11 cellular contexts compared by ENCODE assay signal in genomic region chr14:80211143-80212024, GRCh38.
DNase-seq lines count a peak whose midpoint lies in the region; ATAC-seq and TF ChIP-seq lines count a peak whose summit lies in the region.
"Had no signal": no experiment of that assay in that cellular context is flagged by ENCODE, and none has a peak within 500 bp of the region (broad histone marks: within the 10 kb centered on the region; RNA-seq: fewer than 3 reads in every experiment).

Gene DIO2, minus strand, starts transcription at chr14:80211504. Its CDS starts 32 bp downstream, at chr14:80211472.

- no peak within 1 kb of the TSS for H3K4me3 Mint-ChIP-seq in stimulated activated naive B cell treated with anti-CD40 and anti-IgM and Interleukin-4, amounts not matched to agents 10 μg/mL and 1 μg/mL and 100 μg/mL, for 72 hours

- H3K4me1 ChIP-seq in iPS-15b (ENCODE audit: control insufficient read depth, insufficient read depth, low read length) = peaks cover 2% of the 10 kb centered on the region
- H3K4me1 ChIP-seq: right lobe of liver had no signal

- H3K9me3 Mint-ChIP-seq in stimulated activated naive B cell treated with anti-CD40 and anti-IgM and Interleukin-4, amounts not matched to agents 10 μg/mL and 1 μg/mL and 100 μg/mL, for 72 hours = peaks cover 0 to 3% of the 10 kb centered on the region in 2 donors

- ATAC-seq in GM19035 (IDR thresholded peaks at IDR 0.05; ENCODE audit: unreplicated experiment) (peak; percentile 36), GM18517 (IDR thresholded peaks at IDR 0.05; ENCODE audit: unreplicated experiment) (no peak)
- ATAC-seq in stimulated activated naive B cell treated with anti-CD40 and anti-IgM and Interleukin-4, amounts not matched to agents 10 μg/mL and 1 μg/mL and 100 μg/mL, for 72 hours (replicated peaks) = no peak

- no peaks in the 10 kb centered on the region for H3K36me3 ChIP-seq in iPS-15b (ENCODE audit: control insufficient read depth, insufficient read depth, low read length)
- H3K36me3 ChIP-seq: right lobe of liver had no signal

- TF ChIP-seq CTCF in astrocyte of the cerebellum (IDR thresholded peaks at IDR 0.05; ENCODE audit: low read depth, low read length, missing control alignments) = no peak

- peak within 1 kb of the TSS; percentile 28 for H3K4me3 ChIP-seq in astrocyte of the cerebellum (ENCODE audit: low read depth, low read length)
- peak within 1 kb of the TSS; percentile 23 for H3K4me3 ChIP-seq in iPS-15b (ENCODE audit: low read depth, low read length)
- H3K4me3 ChIP-seq: right lobe of liver had no signal

- H3K27me3 ChIP-seq in iPS-15b (ENCODE audit: control insufficient read depth, insufficient read depth, low read length) = peaks cover 8% of the 10 kb centered on the region
- H3K27me3 ChIP-seq: right lobe of liver had no signal

- no peak within 1 kb of the TSS for H3K9ac ChIP-seq in iPS-15b (ENCODE audit: low read depth, low read length)

- H3K27me3 Mint-ChIP-seq in stimulated activated naive B cell treated with anti-CD40 and anti-IgM and Interleukin-4, amounts not matched to agents 10 μg/mL and 1 μg/mL and 100 μg/mL, for 72 hours = peaks cover 5 to 8% of the 10 kb centered on the region in 2 donors

- no peaks in the 10 kb centered on the region for H3K9me3 ChIP-seq in iPS-15b (ENCODE audit: control insufficient read depth, insufficient read depth, low read length)
- H3K9me3 ChIP-seq: right lobe of liver had no signal

- H3K36me3 Mint-ChIP-seq in stimulated activated naive B cell treated with anti-CD40 and anti-IgM and Interleukin-4, amounts not matched to agents 10 μg/mL and 1 μg/mL and 100 μg/mL, for 72 hours = no peaks in the 10 kb centered on the region

- in situ Hi-C loops in astrocyte of the cerebellum (cut with HindIII; ENCODE audit: low sequenced_read_pairs) = no loop called here

- DNase-seq in astrocyte of the cerebellum (ENCODE audit: low read depth) (no peak), NCI-H526 (lab: John Stamatoyannopoulos, UW) (no peak), NAMALWA (ENCODE audit: low spot score) (no peak), T1000 (lab: John Stamatoyannopoulos, UW) (no peak)
- DNase-seq in stimulated activated naive B cell treated with anti-CD40 and anti-IgM and Interleukin-4, amounts not matched to agents 10 μg/mL and 1 μg/mL and 100 μg/mL, for 72 hours = no peak
- DNase-seq: activated naive CD4-positive, alpha-beta T cell treated with Interleukin-2 at 50 U/mL for 16 hours; NCI-H1105; right lobe of liver had no signal

- H3K27ac Mint-ChIP-seq in stimulated activated naive B cell treated with anti-CD40 and anti-IgM and Interleukin-4, amounts not matched to agents 10 μg/mL and 1 μg/mL and 100 μg/mL, for 72 hours = peak within 1 kb of the TSS; percentile 10

- H3K4me1 Mint-ChIP-seq in stimulated activated naive B cell treated with anti-CD40 and anti-IgM and Interleukin-4, amounts not matched to agents 10 μg/mL and 1 μg/mL and 100 μg/mL, for 72 hours = peaks cover 3 to 6% of the 10 kb centered on the region in 2 donors
